In genomic region chr14:88562831-88563686, GRCh38 we compare ENCODE assay signal across 1 cellular context.
TF ChIP-seq lines count a peak whose summit lies in the region.

TSS of gene ZC3H14 (plus strand) at chr14:88563037. CDS start at chr14:88563134, 97 bp downstream.

TF ChIP-seq in K562, 482 proteins besides CTCF, POLR2A, EP300 and RAD21 (continued from another document and continues in another):
- TF ChIP-seq ZBTB33 (CRISPR knock-in tag; IDR thresholded peaks at IDR 0.05), result 0 out of 2 replicates have a peak, but pooled peaks have one; percentile 19
- TF ChIP-seq HNRNPH1 (optimal IDR thresholded peaks at IDR 0.05; ENCODE audit: low read depth, low read length), result no peak
- TF ChIP-seq ATF6 (CRISPR knock-in tag; IDR thresholded peaks at IDR 0.05), result no peak
- TF ChIP-seq NFIX (CRISPR knock-in tag; IDR thresholded peaks at IDR 0.05; ENCODE audit: low read depth), result no peak
- peak; percentile 98 for TF ChIP-seq ZFX (CRISPR knock-in tag; IDR thresholded peaks at IDR 0.05)
- no peak for TF ChIP-seq CREB3 (tag; conservative IDR thresholded peaks at IDR 0.05; ENCODE audit: low read depth)
- TF ChIP-seq POLR2AphosphoS5 (IDR thresholded peaks at IDR 0.05; ENCODE audit: control insufficient read depth, insufficient read depth, low read depth, low read length), result peak; percentile 61; the same call in 1 of the 2 replicates
- TF ChIP-seq SMARCA4 (IDR thresholded peaks at IDR 0.05), result no peak
- TF ChIP-seq U2AF1 (optimal IDR thresholded peaks at IDR 0.05; ENCODE audit: low read depth, low read length), result no peak
- no peak for TF ChIP-seq SIRT6 (IDR thresholded peaks at IDR 0.05; ENCODE audit: low read depth, low read length)
- no peak for TF ChIP-seq FOXJ3 (CRISPR knock-in tag; IDR thresholded peaks at IDR 0.05)
- peak in 2 of 3 experiments; percentile 12 to 82; a peak in 3 of 6 replicates for TF ChIP-seq ZBTB11 (CRISPR knock-in tag; IDR thresholded peaks at IDR 0.05)
- 0 out of 2 replicates have a peak, but pooled peaks have one; percentile 19 for TF ChIP-seq RB1 (IDR thresholded peaks at IDR 0.05; ENCODE audit: low read depth)
- TF ChIP-seq ZBTB9 (CRISPR knock-in tag; IDR thresholded peaks at IDR 0.05), result 0 out of 2 replicates have a peak, but pooled peaks have one; percentile 13
- peak; percentile 45 for TF ChIP-seq TBP (optimal IDR thresholded peaks at IDR 0.05; ENCODE audit: low read depth, low read length)
- TF ChIP-seq PML (IDR thresholded peaks at IDR 0.05; ENCODE audit: low read length), result peak; percentile 38; the same call in 1 of the 2 replicates
- no peak for TF ChIP-seq U2AF2 (optimal IDR thresholded peaks at IDR 0.05; ENCODE audit: low read depth, low read length)
- TF ChIP-seq RBBP5 (IDR thresholded peaks at IDR 0.05; ENCODE audit: borderline replicate concordance, insufficient read depth, low read length, poor library complexity, severe bottlenecking), result peak; percentile 77
- peak; percentile 75 for TF ChIP-seq GMEB1 (CRISPR knock-in tag; IDR thresholded peaks at IDR 0.05)
- peak in 1 of 2 experiments; percentile 55; a peak in 1 of 4 replicates for TF ChIP-seq KDM1A (IDR thresholded peaks at IDR 0.05)
- TF ChIP-seq RFX7 (CRISPR knock-in tag; IDR thresholded peaks at IDR 0.05), result no peak
- peak; percentile 68 for TF ChIP-seq GABPB1 (CRISPR knock-in tag; IDR thresholded peaks at IDR 0.05)
- TF ChIP-seq ARID4B (CRISPR knock-in tag; IDR thresholded peaks at IDR 0.05), result peak; percentile 53; the same call in 1 of the 2 replicates
- TF ChIP-seq TEAD2 (tag; IDR thresholded peaks at IDR 0.05), result no peak
- TF ChIP-seq RNF219 (CRISPR knock-in tag; IDR thresholded peaks at IDR 0.05), result no peak
- no peak for TF ChIP-seq ZBTB12 (CRISPR knock-in tag; IDR thresholded peaks at IDR 0.05)
- no peak for TF ChIP-seq CREB1 (IDR thresholded peaks at IDR 0.05)
- TF ChIP-seq CREB1 (CRISPR knock-in tag; IDR thresholded peaks at IDR 0.05), result peak; percentile 34; the same call in 1 of the 2 replicates
- TF ChIP-seq PTBP1 (IDR thresholded peaks at IDR 0.05; ENCODE audit: low read depth, low read length), result no peak
- TF ChIP-seq DPF2 (IDR thresholded peaks at IDR 0.05), result no peak
- TF ChIP-seq DACH1 (IDR thresholded peaks at IDR 0.05; ENCODE audit: partially characterized antibody), result no peak
- TF ChIP-seq MAX (CRISPR knock-in tag; IDR thresholded peaks at IDR 0.05), result peak; percentile 48; the same call in 1 of the 2 replicates
- no peak for TF ChIP-seq HOMEZ (CRISPR knock-in tag; IDR thresholded peaks at IDR 0.05)
- TF ChIP-seq RBFOX2 (IDR thresholded peaks at IDR 0.05; ENCODE audit: low read depth, low read length), result peak; percentile 88
- TF ChIP-seq ATF1 (CRISPR knock-in tag; IDR thresholded peaks at IDR 0.05), result no peak
- TF ChIP-seq ATF1 (tag; IDR thresholded peaks at IDR 0.05), result peak; percentile 47; the same call in 1 of the 2 replicates
- peak in 1 of 2 experiments; percentile 57; a peak in 1 of 4 replicates for TF ChIP-seq HDAC1 (IDR thresholded peaks at IDR 0.05)
- TF ChIP-seq TCF3 (CRISPR knock-in tag; IDR thresholded peaks at IDR 0.05), result no peak
- no peak for TF ChIP-seq CHD2 (IDR thresholded peaks at IDR 0.05; ENCODE audit: low read depth, low read length)
